ENCODE assay signal across 10 cellular contexts in genomic region chr12:1530592-1531159, GRCh38.
DNase-seq lines count a peak whose midpoint lies in the region; ATAC-seq and TF ChIP-seq lines count a peak whose summit lies in the region.
"Had no signal": no experiment of that assay in that cellular context is flagged by ENCODE, and none has a peak within 500 bp of the region (broad histone marks: within the 10 kb centered on the region; RNA-seq: fewer than 3 reads in every experiment).

No MANE protein-coding gene starts in this region.

- ATAC-seq in GM21619 (IDR thresholded peaks at IDR 0.05; ENCODE audit: unreplicated experiment): no peak

- no peak overlapping the region for H3K9ac ChIP-seq in H9 (ENCODE audit: extremely low read depth, insufficient read length, low read length)
- H3K9ac ChIP-seq in duodenal mucosa (ENCODE audit: low read depth in 1 of 2, low read length in 2 of 2): no peak overlapping the region
- no peak overlapping the region for H3K9ac ChIP-seq in Karpas-422 (ENCODE audit: low read length)

- no peak overlapping the region for H3T11ph ChIP-seq in H9 (ENCODE audit: low read length)

- peaks cover 0 to 2% (median 0%) of the 10 kb centered on the region in 3 experiments; a peak in 2 of 7 replicates for H3K36me3 Mint-ChIP-seq in H9 (ENCODE audit: insufficient read depth in 1 of 3, low read depth in 3 of 3)

- no peaks in the 10 kb centered on the region for H3K79me2 ChIP-seq in H9 (ENCODE audit: insufficient read depth, low read length)
- no peaks in the 10 kb centered on the region for H3K79me2 ChIP-seq in Karpas-422 (ENCODE audit: low read length)

- H3K4ac ChIP-seq in H9 (ENCODE audit: low read depth, low read length): no peak overlapping the region

- H3K4me1 Mint-ChIP-seq in H9: peaks cover 8 to 12% of the 10 kb centered on the region in 2 experiments

- H2BK5ac ChIP-seq in H9 (ENCODE audit: insufficient read length, low read length): no peak overlapping the region

- H3K23ac ChIP-seq in H9 (ENCODE audit: insufficient read length, low read depth, low read length): no peak overlapping the region

- no peak overlapping the region for H3K18ac ChIP-seq in H9 (ENCODE audit: insufficient read length, low read depth, low read length)

- intact Hi-C loops in A673 (cut with micrococcal nuclease; ENCODE audit: unreplicated experiment): no loop called here

- WGBS in H9 (ENCODE audit: extremely low coverage, insufficient read length, low lambda C conversion rate): no CpG with 5 or more reads among the region's 99 CpGs

- no peak overlapping the region for H3K14ac ChIP-seq in H9 (ENCODE audit: insufficient read depth, low read length)

- no peak overlapping the region for H2AFZ ChIP-seq in H9 (ENCODE audit: low read length)
- no peak overlapping the region for H2AFZ ChIP-seq in Karpas-422 (ENCODE audit: low read length)

- H3K27ac Mint-ChIP-seq in H9: no peak overlapping the region

- no peaks in the 10 kb centered on the region for H3K9me3 ChIP-seq in A673 (ENCODE audit: low read depth, low read length, poor library complexity, severe bottlenecking)
- H3K9me3 ChIP-seq in H9 (ENCODE audit: control insufficient read depth, low read depth, low read length): no peaks in the 10 kb centered on the region
- no peaks in the 10 kb centered on the region for H3K9me3 ChIP-seq in duodenal mucosa (ENCODE audit: control insufficient read depth in 1 of 2, low read length in 2 of 2)
- H3K9me3 ChIP-seq in mononuclear cell (ENCODE audit: low read depth, low read length): no peaks in the 10 kb centered on the region
- no peaks in the 10 kb centered on the region for H3K9me3 ChIP-seq in Karpas-422 (ENCODE audit: low read length)

- H4K20me1 ChIP-seq in H9 (ENCODE audit: control insufficient read depth, insufficient read depth, insufficient read length) (no peaks in the 10 kb centered on the region), Karpas-422 (ENCODE audit: insufficient read depth, low read depth, low read length) (no peaks in the 10 kb centered on the region)

- H3K4me2 ChIP-seq in H9 (ENCODE audit: insufficient read depth, insufficient read length, low read length) (no peak overlapping the region), Karpas-422 (ENCODE audit: low read depth, low read length, poor library complexity, severe bottlenecking) (no peak overlapping the region)

- no peaks in the 10 kb centered on the region for H3K79me1 ChIP-seq in H9 (ENCODE audit: insufficient read depth, low read depth, low read length, poor library complexity, severe bottlenecking)

- no peak for TF ChIP-seq CTCF in A673 (conservative IDR thresholded peaks at IDR 0.05; ENCODE audit: low read depth, low read length)
- no peak for TF ChIP-seq CTCF in H9 (conservative IDR thresholded peaks at IDR 0.05)

- H2BK20ac ChIP-seq in H9 (ENCODE audit: low read depth, low read length, poor library complexity, severe bottlenecking): no peak overlapping the region

- peaks cover 10% of the 10 kb centered on the region for H3K23me2 ChIP-seq in H9 (ENCODE audit: insufficient read length, low read depth, low read length, poor library complexity, severe bottlenecking)

- CTCF ChIA-PET in A673 (lab: Charles Lee): no interaction called here

- H3K4me3 ChIP-seq in A673 (ENCODE audit: low read depth, low read length, poor library complexity, severe bottlenecking) (peak overlapping the region; percentile 50), duodenal mucosa (ENCODE audit: low read depth in 1 of 2, low read length in 2 of 2) (peak overlapping the region; percentile 55 to 61), mononuclear cell (ENCODE audit: low read length) (peak overlapping the region; percentile 13), Karpas-422 (ENCODE audit: low read length) (no peak overlapping the region; the same call in 1 of the 2 replicates)

- peaks cover 89% of the 10 kb centered on the region for H3K27me3 Mint-ChIP-seq in H9 (ENCODE audit: low read depth)

- no peak overlapping the region for H2AK5ac ChIP-seq in H9 (ENCODE audit: insufficient read length, low read length)

- no peak overlapping the region for H2BK15ac ChIP-seq in H9 (ENCODE audit: low read depth, low read length)

- no peaks in the 10 kb centered on the region for H3K9me2 ChIP-seq in Karpas-422 (replicated peaks; ENCODE audit: insufficient read depth, low read length)

- peaks cover 34% of the 10 kb centered on the region for H3K27me3 ChIP-seq in A673 (replicated peaks; ENCODE audit: insufficient read depth, low read depth, low read length, poor library complexity)
- H3K27me3 ChIP-seq in H9 (ENCODE audit: insufficient read depth, low read length): peaks cover 35% of the 10 kb centered on the region
- peaks cover 54 to 56% of the 10 kb centered on the region in 2 donors for H3K27me3 ChIP-seq in duodenal mucosa (ENCODE audit: control insufficient read depth in 1 of 2, insufficient read depth in 2 of 2, low read length in 2 of 2)
- peaks cover 78% of the 10 kb centered on the region for H3K27me3 ChIP-seq in mononuclear cell (ENCODE audit: insufficient read depth, low read length)
- H3K27me3 ChIP-seq in Karpas-422 (ENCODE audit: low read length): no peaks in the 10 kb centered on the region

- peaks cover 0 to 2% of the 10 kb centered on the region in 2 experiments; a peak in 2 of 5 replicates for H3K9me3 Mint-ChIP-seq in H9

- H2BK120ac ChIP-seq in H9 (ENCODE audit: low read depth, low read length, poor library complexity, severe bottlenecking): no peak overlapping the region

- H3K4me1 ChIP-seq in A673 (ENCODE audit: insufficient read depth, low read length, poor library complexity, severe bottlenecking) (peaks cover 10% of the 10 kb centered on the region), H9 (ENCODE audit: insufficient read depth, low read length) (no peaks in the 10 kb centered on the region), duodenal mucosa (ENCODE audit: control insufficient read depth in 1 of 2, insufficient read depth in 2 of 2, low read length in 2 of 2) (peaks cover 0 to 19% of the 10 kb centered on the region in 2 donors), mononuclear cell (ENCODE audit: insufficient read depth, low read length) (peaks cover 40% of the 10 kb centered on the region), Karpas-422 (ENCODE audit: low read length) (peaks cover 38% of the 10 kb centered on the region)

- no peak overlapping the region for H4K91ac ChIP-seq in H9 (ENCODE audit: insufficient read length, low read depth, low read length)

- no peak overlapping the region for H2BK12ac ChIP-seq in H9 (ENCODE audit: insufficient read length, low read depth, low read length)

- DNase-seq in A673 (ENCODE audit: low spot score) (no peak), H9 (peak; percentile 28), T1000 (lab: John Stamatoyannopoulos, UW) (no peak), Karpas-422 (no peak), T-helper 1 cell (no peak)
- DNase-seq: activated naive CD4-positive, alpha-beta T cell; NCI-H446 treated with DMSO at 0.1 percent for 48 hours had no signal

- H3K56ac ChIP-seq in H9 (ENCODE audit: insufficient read length, low read depth, low read length): no peak overlapping the region

- H3K27ac ChIP-seq in A673 (ENCODE audit: low read depth, low read length, poor library complexity, severe bottlenecking): no peak overlapping the region
- H3K27ac ChIP-seq in H9 (ENCODE audit: insufficient read length, low read depth, low read length): no peak overlapping the region
- H3K27ac ChIP-seq in duodenal mucosa (ENCODE audit: low read depth, low read length): peak overlapping the region; percentile 20
- H3K27ac ChIP-seq in Karpas-422 (ENCODE audit: low read length): no peak overlapping the region

- H3K36me3 ChIP-seq in A673 (ENCODE audit: insufficient read depth, low read length, poor library complexity, severe bottlenecking) (no peaks in the 10 kb centered on the region), duodenal mucosa (ENCODE audit: control insufficient read depth in 1 of 2, insufficient read depth in 2 of 2, low read length in 2 of 2) (no peaks in the 10 kb centered on the region), Karpas-422 (ENCODE audit: insufficient read depth, low read length) (no peaks in the 10 kb centered on the region)

- H3K4me3 Mint-ChIP-seq in H9: peak overlapping the region; percentile 54 to 79; a peak in 2 of 5 replicates

- H4K5ac ChIP-seq in H9 (ENCODE audit: insufficient read length, low read depth, low read length): no peak overlapping the region

- POLR2A ChIA-PET in A673 (lab: Charles Lee; ENCODE audit: low non-redundant PET): no interaction called here

- no TSS peak for BruUV-seq in A673 (replicated peaks; lab: Mats Ljungman, UMichigan)

- no peak overlapping the region for H4K8ac ChIP-seq in H9 (replicated peaks; ENCODE audit: insufficient read length, low read depth, low read length)
